In genomic region chr3:195668131-195668766, GRCh38 we compare ENCODE assay signal across 1 cellular context. TPM values are rescaled to one million over a fixed set of nuclear protein-coding genes. Genes with fewer than 3 reads are reported as not detected.
"Had no signal": no experiment of that assay in that cellular context is flagged by ENCODE, and none has a peak within 500 bp of the region (broad histone marks: within the 10 kb centered on the region; RNA-seq: fewer than 3 reads in every experiment).

No MANE protein-coding gene starts in this region.

RNA-seq across cellular contexts. Expression of gene MUC20, which starts 52.5 kb away (rescaled TPM):
- polyA plus RNA-seq: endothelial cell of umbilical vein had no signal
